ENCODE assay signal across 17 cellular contexts in genomic region chr6:38216451-38216850, GRCh38.
A peak's percentile ranks its signal among the peaks of the same experiment; 100 is the strongest.
DNase-seq lines count a peak whose midpoint lies in the region; ATAC-seq and TF ChIP-seq lines count a peak whose summit lies in the region.
"Had no signal": no experiment of that assay in that cellular context is flagged by ENCODE, and none has a peak within 500 bp of the region (broad histone marks: within the 10 kb centered on the region; RNA-seq: fewer than 3 reads in every experiment).

No MANE protein-coding gene starts in this region.

- H3K9me2 ChIP-seq in GM23248 (ENCODE audit: insufficient read depth): no peaks in the 10 kb centered on the region

- no peak overlapping the region for H3K4me3 ChIP-seq in BLaER1
- H3K4me3 ChIP-seq in endodermal cell (ENCODE audit: low read length): no peak overlapping the region
- no peak overlapping the region for H3K4me3 ChIP-seq in GM23248

- H3K36me3 Mint-ChIP-seq in endodermal cell (ENCODE audit: low read depth) (no peaks in the 10 kb centered on the region), nephron (ENCODE audit: low read depth) (no peaks in the 10 kb centered on the region), mesothelial cell of epicardium (no peaks in the 10 kb centered on the region), natural killer cell (no peaks in the 10 kb centered on the region)

- H3K36me3 ChIP-seq in BLaER1: no peaks in the 10 kb centered on the region
- H3K36me3 ChIP-seq in endodermal cell (ENCODE audit: control insufficient read depth, insufficient read depth, low read length): no peaks in the 10 kb centered on the region
- H3K36me3 ChIP-seq in GM23248 (ENCODE audit: low read depth): no peaks in the 10 kb centered on the region
- H3K36me3 ChIP-seq: BE2C had no signal

- H3K9ac ChIP-seq in BLaER1 (no peak overlapping the region), endodermal cell (ENCODE audit: extremely low read depth, low read length, poor library complexity, severe bottlenecking) (no peak overlapping the region), GM23248 (no peak overlapping the region)

- peaks cover 27% of the 10 kb centered on the region for H3K4me1 Mint-ChIP-seq in endodermal cell
- H3K4me1 Mint-ChIP-seq in nephron: peaks cover 45% of the 10 kb centered on the region
- H3K4me1 Mint-ChIP-seq in mesothelial cell of epicardium: peaks cover 10% of the 10 kb centered on the region
- peaks cover 4 to 5% of the 10 kb centered on the region in 2 donors for H3K4me1 Mint-ChIP-seq in natural killer cell

- H3K4me2 ChIP-seq in BLaER1 (peak overlapping the region; percentile 44; the same call in 1 of the 2 replicates), GM23248 (ENCODE audit: unreplicated experiment) (no peak overlapping the region)

- H3K4me3 Mint-ChIP-seq in endodermal cell: no peak overlapping the region
- H3K4me3 Mint-ChIP-seq in nephron: no peak overlapping the region
- H3K4me3 Mint-ChIP-seq in mesothelial cell of epicardium: no peak overlapping the region
- no peak overlapping the region for H3K4me3 Mint-ChIP-seq in natural killer cell
- H3K4me3 Mint-ChIP-seq: CD4-positive, alpha-beta T cell; HFFc6 had no signal

- H3K9me3 ChIP-seq in BLaER1 (no peaks in the 10 kb centered on the region), endodermal cell (ENCODE audit: control insufficient read depth, low read length) (no peaks in the 10 kb centered on the region), GM23248 (ENCODE audit: low read depth) (no peaks in the 10 kb centered on the region)
- H3K9me3 ChIP-seq: BE2C, Caco-2 had no signal

- DNase-seq in LHCN-M2 (ENCODE audit: low read depth) (peak; percentile 41), endodermal cell (peak; percentile 17), mesothelial cell of epicardium (ENCODE audit: low spot score in 2 of 2, unreplicated experiment in 2 of 2) (no peak), natural killer cell (no peak), GM23248 (no peak)
- DNase-seq: BE2C; Caco-2; CD4-positive, alpha-beta T cell; GOT3; H7; HFFc6; IMR-90 had no signal

- H3F3A ChIP-seq in GM23248 (ENCODE audit: insufficient read depth): no peaks in the 10 kb centered on the region

- in situ Hi-C loops in GM23248 (cut with MboI): no loop called here

- H3K9me3 Mint-ChIP-seq in endodermal cell: no peaks in the 10 kb centered on the region
- H3K9me3 Mint-ChIP-seq in nephron: no peaks in the 10 kb centered on the region
- peaks cover 6% of the 10 kb centered on the region for H3K9me3 Mint-ChIP-seq in mesothelial cell of epicardium
- no peaks in the 10 kb centered on the region for H3K9me3 Mint-ChIP-seq in natural killer cell
- H3K9me3 Mint-ChIP-seq: CD4-positive, alpha-beta T cell; HFFc6 had no signal

- TF ChIP-seq CTCF in endodermal cell (conservative IDR thresholded peaks at IDR 0.05) (no peak), nephron (IDR thresholded peaks at IDR 0.05; ENCODE audit: unreplicated experiment in 3 of 3) (no peak), mesothelial cell of epicardium (IDR thresholded peaks at IDR 0.05; ENCODE audit: unreplicated experiment) (no peak), natural killer cell (IDR thresholded peaks at IDR 0.05) (no peak)

- no peak overlapping the region for H2AFZ ChIP-seq in GM23248

- H3K79me2 ChIP-seq in GM23248 (ENCODE audit: insufficient read depth): no peaks in the 10 kb centered on the region

- no peak for ATAC-seq in natural killer cell
- no peak for ATAC-seq in HG02759 (IDR thresholded peaks at IDR 0.05; ENCODE audit: unreplicated experiment)
- ATAC-seq: HCT116 had no signal

- H3K4me1 ChIP-seq in BLaER1: peaks cover 23% of the 10 kb centered on the region
- H3K4me1 ChIP-seq in endodermal cell (ENCODE audit: control insufficient read depth, insufficient read depth, low read length): no peaks in the 10 kb centered on the region
- peaks cover 9% of the 10 kb centered on the region for H3K4me1 ChIP-seq in GM23248 (ENCODE audit: insufficient read depth)
- H3K4me1 ChIP-seq: Caco-2 had no signal

- H3K27me3 Mint-ChIP-seq in endodermal cell (ENCODE audit: insufficient read depth) (peaks cover 1% of the 10 kb centered on the region), nephron (ENCODE audit: low read depth) (no peaks in the 10 kb centered on the region), mesothelial cell of epicardium (ENCODE audit: low read depth) (no peaks in the 10 kb centered on the region), natural killer cell (ENCODE audit: low read depth in 2 of 2) (no peaks in the 10 kb centered on the region)
- H3K27me3 Mint-ChIP-seq: CD4-positive, alpha-beta T cell had no signal

- H3K27ac Mint-ChIP-seq in endodermal cell (no peak overlapping the region), nephron (peak overlapping the region in 2 of 3 experiments; percentile 51 to 75), mesothelial cell of epicardium (no peak overlapping the region), natural killer cell (no peak overlapping the region)
- H3K27ac Mint-ChIP-seq: CD4-positive, alpha-beta T cell; HFFc6 had no signal

- H3K27me3 ChIP-seq in BLaER1 (no peaks in the 10 kb centered on the region), endodermal cell (ENCODE audit: control insufficient read depth, insufficient read depth, low read length, poor library complexity, severe bottlenecking) (no peaks in the 10 kb centered on the region), GM23248 (replicated peaks; ENCODE audit: insufficient read depth) (no peaks in the 10 kb centered on the region)
- H3K27me3 ChIP-seq: BE2C had no signal

- WGBS in endodermal cell (ENCODE audit: insufficient coverage in 1 of 2, insufficient read length in 1 of 2), 2 experiments: 80 to 95% methylated on average over 1 to 3 of the region's 3 CpGs
- WGBS in GM23248 (ENCODE audit: low coverage in 1 of 2, low lambda C conversion rate in 2 of 2, missing lambda C conversion rate in 2 of 2), 2 experiments: 92 to 94% methylated on average over 3 of the region's 3 CpGs

- no peaks in the 10 kb centered on the region for H4K20me1 ChIP-seq in BLaER1
- no peaks in the 10 kb centered on the region for H4K20me1 ChIP-seq in GM23248 (ENCODE audit: insufficient read depth)

- H3K27ac ChIP-seq in BLaER1 (no peak overlapping the region), endodermal cell (ENCODE audit: low read depth, low read length) (no peak overlapping the region), GM23248 (no peak overlapping the region)
- H3K27ac ChIP-seq: C4-2B had no signal

- intact Hi-C loops in natural killer cell (cut with micrococcal nuclease): no loop called here

Comparison
In these comparisons a context has a peak if more than half of its experiments do, and no peak if none do; other contexts are left out.
1. DNase-seq: peak in LHCN-M2 (single experiment) and endodermal cell (single experiment); none in mesothelial cell of epicardium (0 of 2), natural killer cell (single experiment) and GM23248 (single experiment).
2. H3K27ac Mint-ChIP-seq: peak in nephron (2 of 3); none in endodermal cell (single experiment), mesothelial cell of epicardium (single experiment) and natural killer cell (0 of 2).